In genomic region chr22:31895317-31896133, GRCh38 we compare ENCODE assay signal across 1 cellular context.
TF ChIP-seq lines count a peak whose summit lies in the region.

No MANE protein-coding gene starts in this region.

TF ChIP-seq in K562, 482 proteins besides CTCF, POLR2A, EP300 and RAD21 (continued from another document and continues in another):
- TF ChIP-seq YBX1 (IDR thresholded peaks at IDR 0.05) = no peak
- TF ChIP-seq SMC3 (conservative IDR thresholded peaks at IDR 0.05; ENCODE audit: insufficient read depth, low read depth, low read length) = no peak
- no peak for TF ChIP-seq ZBTB33 (CRISPR knock-in tag; IDR thresholded peaks at IDR 0.05)
- 0 out of 2 replicates have a peak, but pooled peaks have one; percentile 28 for TF ChIP-seq L3MBTL2 (IDR thresholded peaks at IDR 0.05)
- no peak for TF ChIP-seq SNAPC5 (CRISPR knock-in tag; IDR thresholded peaks at IDR 0.05)
- no peak for TF ChIP-seq FOXP1 (CRISPR knock-in tag; IDR thresholded peaks at IDR 0.05)
- TF ChIP-seq BRCA1 (IDR thresholded peaks at IDR 0.05) = no peak
- TF ChIP-seq BRCA1 (CRISPR knock-in tag; IDR thresholded peaks at IDR 0.05) = no peak
- no peak; the same call in none of the 2 replicates for TF ChIP-seq EP400 (IDR thresholded peaks at IDR 0.05)
- no peak for TF ChIP-seq MCM7 (IDR thresholded peaks at IDR 0.05)
- TF ChIP-seq PHB2 (IDR thresholded peaks at IDR 0.05; ENCODE audit: low read depth) = peak; percentile 67; the same call in 1 of the 2 replicates
- TF ChIP-seq U2AF2 (optimal IDR thresholded peaks at IDR 0.05; ENCODE audit: low read depth, low read length) = no peak
- no peak for TF ChIP-seq XRCC3 (IDR thresholded peaks at IDR 0.05)
- no peak for TF ChIP-seq ZNF311 (CRISPR knock-in tag; IDR thresholded peaks at IDR 0.05)
- TF ChIP-seq SP2 (IDR thresholded peaks at IDR 0.05; ENCODE audit: extremely low read depth, low read depth, low read length, poor library complexity, severe bottlenecking) = no peak
- TF ChIP-seq CSDE1 (IDR thresholded peaks at IDR 0.05) = no peak
- TF ChIP-seq SETDB1 (IDR thresholded peaks at IDR 0.05; ENCODE audit: low read length) = no peak
- no peak for TF ChIP-seq HBP1 (CRISPR knock-in tag; IDR thresholded peaks at IDR 0.05)
- TF ChIP-seq CCAR2 (IDR thresholded peaks at IDR 0.05; ENCODE audit: low read depth, low read length) = no peak
- TF ChIP-seq MBD2 (IDR thresholded peaks at IDR 0.05; ENCODE audit: borderline replicate concordance, low read depth) = peak; percentile 42; the same call in 1 of the 2 replicates
- no peak for TF ChIP-seq NCOA4 (IDR thresholded peaks at IDR 0.05; ENCODE audit: partially characterized antibody)
- no peak for TF ChIP-seq ZNF707 (CRISPR knock-in tag; conservative IDR thresholded peaks at IDR 0.05)
- TF ChIP-seq NCOA6 (IDR thresholded peaks at IDR 0.05) = 0 out of 2 replicates have a peak, but pooled peaks have one; percentile 23
- TF ChIP-seq WHSC1 (IDR thresholded peaks at IDR 0.05; ENCODE audit: low read length) = no peak
- TF ChIP-seq ZNF263 (CRISPR knock-in tag; IDR thresholded peaks at IDR 0.05; ENCODE audit: borderline replicate concordance) = no peak
- no peak for TF ChIP-seq POU5F1 (IDR thresholded peaks at IDR 0.05; ENCODE audit: borderline replicate concordance, low read depth, low read length, partially characterized antibody)
- TF ChIP-seq ILF3 (IDR thresholded peaks at IDR 0.05; ENCODE audit: borderline replicate concordance) = no peak
- TF ChIP-seq ATF1 (CRISPR knock-in tag; IDR thresholded peaks at IDR 0.05) = no peak
- peak; percentile 31; the same call in 1 of the 2 replicates for TF ChIP-seq ATF1 (tag; IDR thresholded peaks at IDR 0.05)
- no peak for TF ChIP-seq TEAD2 (tag; IDR thresholded peaks at IDR 0.05)
- no peak for TF ChIP-seq EWSR1 (IDR thresholded peaks at IDR 0.05; ENCODE audit: borderline replicate concordance, low read depth, partially characterized antibody)
- no peak for TF ChIP-seq ZNF76 (CRISPR knock-in tag; IDR thresholded peaks at IDR 0.05; ENCODE audit: borderline replicate concordance)
- TF ChIP-seq MLLT1 (IDR thresholded peaks at IDR 0.05) = peak in 1 of 2 experiments; percentile 84; a peak in 2 of 4 replicates
- peak; percentile 41 for TF ChIP-seq CREM (IDR thresholded peaks at IDR 0.05; ENCODE audit: low read depth)
- TF ChIP-seq PHTF2 (CRISPR knock-in tag; IDR thresholded peaks at IDR 0.05) = no peak
- TF ChIP-seq PML (IDR thresholded peaks at IDR 0.05; ENCODE audit: low read length) = peak; percentile 93
- TF ChIP-seq ZC3H4 (CRISPR knock-in tag; IDR thresholded peaks at IDR 0.05; ENCODE audit: borderline replicate concordance) = no peak
- peak; percentile 87 for TF ChIP-seq NFE2 (IDR thresholded peaks at IDR 0.05; ENCODE audit: low read depth)
- TF ChIP-seq ARNT (IDR thresholded peaks at IDR 0.05) = peak; percentile 26 to 66; a peak in 2 of 4 replicates
- no peak for TF ChIP-seq ATF3 (IDR thresholded peaks at IDR 0.05)
- no peak for TF ChIP-seq ATF3 (CRISPR knock-in tag; conservative IDR thresholded peaks at IDR 0.05)
- TF ChIP-seq RERE (CRISPR knock-in tag; IDR thresholded peaks at IDR 0.05; ENCODE audit: borderline replicate concordance) = no peak
- no peak for TF ChIP-seq HSF4 (CRISPR knock-in tag; IDR thresholded peaks at IDR 0.05; ENCODE audit: borderline replicate concordance)
- no peak for TF ChIP-seq E2F1 (CRISPR knock-in tag; IDR thresholded peaks at IDR 0.05)
- no peak; the same call in 1 of the 2 replicates for TF ChIP-seq PHF8 (IDR thresholded peaks at IDR 0.05; ENCODE audit: borderline replicate concordance, low read length)
- TF ChIP-seq MTF1 (CRISPR knock-in tag; IDR thresholded peaks at IDR 0.05; ENCODE audit: borderline replicate concordance) = no peak
- TF ChIP-seq ZNF280B (CRISPR knock-in tag; IDR thresholded peaks at IDR 0.05) = no peak
- no peak for TF ChIP-seq BRD4 (IDR thresholded peaks at IDR 0.05)
- peak; percentile 75 for TF ChIP-seq SOX6 (IDR thresholded peaks at IDR 0.05)
- TF ChIP-seq MECOM (CRISPR knock-in tag; IDR thresholded peaks at IDR 0.05) = no peak
- TF ChIP-seq SMAD1 (IDR thresholded peaks at IDR 0.05; ENCODE audit: low read depth, low read length, partially characterized antibody) = no peak
- TF ChIP-seq SAFB2 (IDR thresholded peaks at IDR 0.05; ENCODE audit: borderline replicate concordance, low read depth, low read length, severe bottlenecking) = no peak
- TF ChIP-seq DPF2 (IDR thresholded peaks at IDR 0.05) = peak; percentile 96
- no peak for TF ChIP-seq CHD1 (IDR thresholded peaks at IDR 0.05; ENCODE audit: low read length)
- no peak for TF ChIP-seq U2AF1 (optimal IDR thresholded peaks at IDR 0.05; ENCODE audit: low read depth, low read length)
- no peak for TF ChIP-seq THRB (CRISPR knock-in tag; conservative IDR thresholded peaks at IDR 0.05)
- no peak for TF ChIP-seq TARDBP (IDR thresholded peaks at IDR 0.05)
- peak; percentile 67 for TF ChIP-seq HDAC3 (IDR thresholded peaks at IDR 0.05; ENCODE audit: borderline replicate concordance, partially characterized antibody)
- no peak for TF ChIP-seq PRMT5 (CRISPR knock-in tag; IDR thresholded peaks at IDR 0.05)
- TF ChIP-seq NR2F6 (CRISPR knock-in tag; IDR thresholded peaks at IDR 0.05) = no peak
